ENCODE assay signal across 12 cellular contexts in the genomic region with DNA sequence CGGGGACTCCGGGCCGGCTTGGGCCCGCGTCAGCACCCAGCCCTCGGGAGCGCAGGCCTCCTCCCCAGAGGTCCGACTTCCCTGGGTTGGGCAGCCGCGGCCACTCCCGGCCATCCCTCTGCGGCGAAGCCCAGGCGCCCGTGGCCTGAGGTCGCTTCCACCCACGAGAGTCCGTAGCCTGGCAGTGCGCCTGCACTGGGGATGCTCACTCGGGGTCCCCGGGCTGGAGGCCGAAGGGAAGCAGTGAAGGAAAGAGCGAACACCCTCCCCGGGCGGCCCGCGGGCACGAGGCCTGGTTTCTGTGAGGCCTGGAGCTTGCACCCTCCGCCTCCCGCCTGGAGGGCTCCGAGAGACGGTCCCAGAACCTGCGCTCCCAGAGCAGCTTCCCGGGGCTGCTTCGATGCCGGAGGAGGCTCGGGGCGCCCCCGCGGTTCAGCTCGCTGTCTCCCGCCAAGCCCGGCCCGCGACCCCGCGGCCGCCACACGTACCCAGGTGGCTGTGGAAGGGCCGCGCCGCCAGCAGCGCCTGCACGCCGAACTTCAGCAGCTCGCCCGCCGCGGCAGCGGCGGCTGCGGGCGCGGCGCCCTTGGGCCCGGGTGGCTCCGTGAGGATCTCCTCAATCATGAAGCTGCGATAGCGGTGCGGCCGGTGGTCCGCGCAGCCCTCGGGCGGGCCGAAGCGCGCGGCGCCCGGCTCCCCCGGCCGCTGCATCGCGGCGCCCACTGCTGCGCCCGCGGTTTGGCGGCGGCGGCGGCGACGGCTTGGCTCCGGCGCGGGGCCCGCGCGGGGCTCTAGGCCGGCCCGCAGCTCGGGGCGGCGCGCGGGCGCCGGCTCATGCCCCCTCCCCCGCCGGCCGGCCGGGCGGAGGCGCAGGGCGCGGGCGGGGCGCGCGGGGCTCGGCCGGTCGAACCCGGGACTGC. TPM values are rescaled to one million over a fixed set of nuclear protein-coding genes. Genes with fewer than 3 reads are reported as not detected.
DNase-seq lines count a peak whose midpoint lies in the region; ATAC-seq and TF ChIP-seq lines count a peak whose summit lies in the region.
"Had no signal": no experiment of that assay in that cellular context is flagged by ENCODE, and none has a peak within 500 bp of the region (broad histone marks: within the 10 kb centered on the region; RNA-seq: fewer than 3 reads in every experiment).

A gene with protein sequence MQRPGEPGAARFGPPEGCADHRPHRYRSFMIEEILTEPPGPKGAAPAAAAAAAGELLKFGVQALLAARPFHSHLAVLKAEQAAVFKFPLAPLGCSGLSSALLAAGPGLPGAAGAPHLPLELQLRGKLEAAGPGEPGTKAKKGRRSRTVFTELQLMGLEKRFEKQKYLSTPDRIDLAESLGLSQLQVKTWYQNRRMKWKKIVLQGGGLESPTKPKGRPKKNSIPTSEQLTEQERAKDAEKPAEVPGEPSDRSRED (minus strand): TSS at position 920 of the 920 bp plus-strand sequence. CDS start 209 bp downstream, at position 711.

- CTCF ChIA-PET in Calu3 (lab: Charles Lee): interaction anchor here (0.6 kb wide), 1 partner anchor 539 kb away, joined by 4 read pairs; no protein-coding TSS in a partner anchor

- H3K79me1 ChIP-seq in mesendoderm (ENCODE audit: low read length): no peaks in the 10 kb centered on the region

- no peaks in the 10 kb centered on the region for H3K9me3 Mint-ChIP-seq in activated T-cell treated with anti-CD3 and anti-CD28 coated beads, Interleukin-2, amount 50 U/mL, for 24 hours
- peaks cover 8% of the 10 kb centered on the region for H3K9me3 Mint-ChIP-seq in activated T-helper 2 cell treated with anti-CD3 and anti-CD28 coated beads, Interferon-gamma antibody, Interleukin-2, Interleukin-4, amounts not matched to agents 10 μg/mL and 5 μg/mL and 100 μg/mL, durations not matched to agents 14 hours and 24 hours and 36 hours
- no peaks in the 10 kb centered on the region for H3K9me3 Mint-ChIP-seq in Calu3 (ENCODE audit: low read depth, unreplicated experiment)

- no peaks in the 10 kb centered on the region for H3K9me3 ChIP-seq in testis

- no peak within 1 kb of the TSS for H2BK120ac ChIP-seq in mesendoderm (ENCODE audit: low read depth, low read length)

- no TSS peak for BruUV-seq in Calu3 (replicated peaks; lab: Mats Ljungman, UMichigan)

- no peak within 1 kb of the TSS for H4K5ac ChIP-seq in mesendoderm (ENCODE audit: low read length)

- peaks cover 82% of the 10 kb centered on the region for H3K27me3 Mint-ChIP-seq in activated T-cell treated with anti-CD3 and anti-CD28 coated beads, Interleukin-2, amount 50 U/mL, for 24 hours
- H3K27me3 Mint-ChIP-seq in activated T-helper 2 cell treated with anti-CD3 and anti-CD28 coated beads, Interferon-gamma antibody, Interleukin-2, Interleukin-4, amounts not matched to agents 10 μg/mL and 5 μg/mL and 100 μg/mL, durations not matched to agents 14 hours and 24 hours and 36 hours (ENCODE audit: low read depth): peaks cover 68% of the 10 kb centered on the region
- peaks cover 69% of the 10 kb centered on the region for H3K27me3 Mint-ChIP-seq in Calu3 (ENCODE audit: unreplicated experiment)

- H4K8ac ChIP-seq in mesendoderm (ENCODE audit: low read depth, low read length): no peak within 1 kb of the TSS

- peak within 1 kb of the TSS; percentile 8 for H3K4me3 ChIP-seq in mesendoderm (ENCODE audit: low read length)
- H3K4me3 ChIP-seq in testis: peak within 1 kb of the TSS; percentile 9 to 34
- H3K4me3 ChIP-seq: K562 had no signal

- peak within 1 kb of the TSS; percentile 62 for H3K4me3 Mint-ChIP-seq in activated T-cell treated with anti-CD3 and anti-CD28 coated beads, Interleukin-2, amount 50 U/mL, for 24 hours
- peak within 1 kb of the TSS; percentile 79 for H3K4me3 Mint-ChIP-seq in activated T-helper 2 cell treated with anti-CD3 and anti-CD28 coated beads, Interferon-gamma antibody, Interleukin-2, Interleukin-4, amounts not matched to agents 10 μg/mL and 5 μg/mL and 100 μg/mL, durations not matched to agents 14 hours and 24 hours and 36 hours (ENCODE audit: low read depth)
- H3K4me3 Mint-ChIP-seq in Calu3 (ENCODE audit: low read depth, unreplicated experiment): no peak within 1 kb of the TSS

- no peak within 1 kb of the TSS for H3K4ac ChIP-seq in mesendoderm (ENCODE audit: low read depth, low read length)

- no peaks in the 10 kb centered on the region for H3K36me3 Mint-ChIP-seq in activated T-cell treated with anti-CD3 and anti-CD28 coated beads, Interleukin-2, amount 50 U/mL, for 24 hours (ENCODE audit: low read depth)
- H3K36me3 Mint-ChIP-seq in activated T-helper 2 cell treated with anti-CD3 and anti-CD28 coated beads, Interferon-gamma antibody, Interleukin-2, Interleukin-4, amounts not matched to agents 10 μg/mL and 5 μg/mL and 100 μg/mL, durations not matched to agents 14 hours and 24 hours and 36 hours (ENCODE audit: low read depth): peaks cover 10% of the 10 kb centered on the region
- no peaks in the 10 kb centered on the region for H3K36me3 Mint-ChIP-seq in Calu3 (ENCODE audit: insufficient read depth, unreplicated experiment)

- peaks cover 56% of the 10 kb centered on the region for H3K4me1 Mint-ChIP-seq in activated T-cell treated with anti-CD3 and anti-CD28 coated beads, Interleukin-2, amount 50 U/mL, for 24 hours (ENCODE audit: low read depth)
- peaks cover 35% of the 10 kb centered on the region for H3K4me1 Mint-ChIP-seq in activated T-helper 2 cell treated with anti-CD3 and anti-CD28 coated beads, Interferon-gamma antibody, Interleukin-2, Interleukin-4, amounts not matched to agents 10 μg/mL and 5 μg/mL and 100 μg/mL, durations not matched to agents 14 hours and 24 hours and 36 hours (ENCODE audit: low read depth)
- no peaks in the 10 kb centered on the region for H3K4me1 Mint-ChIP-seq in Calu3 (ENCODE audit: low read depth, unreplicated experiment)

- TF ChIP-seq CTCF in testis (IDR thresholded peaks at IDR 0.05) (no peak), Calu3 (IDR thresholded peaks at IDR 0.05; ENCODE audit: unreplicated experiment) (no peak)

- peak; percentile 48 for DNase-seq in activated T-cell treated with anti-CD3 and anti-CD28 coated beads, Interleukin-2, amount 50 U/mL, for 24 hours
- DNase-seq in activated T-cell treated with anti-CD3 and anti-CD28 coated beads for 4 hours (no peak), mesendoderm (no peak), testis (no peak), Calu3 (no peak)
- DNase-seq in activated T-helper 2 cell treated with anti-CD3 and anti-CD28 coated beads, Interferon-gamma antibody, Interleukin-2, Interleukin-4, amounts not matched to agents 10 μg/mL and 5 μg/mL and 100 μg/mL, durations not matched to agents 14 hours and 24 hours and 36 hours (ENCODE audit: low spot score): no peak
- DNase-seq: kidney, SIG-M5 had no signal

- H3K27me3 ChIP-seq in mesendoderm (ENCODE audit: insufficient read depth, low read length, poor library complexity) (peaks cover 66% of the 10 kb centered on the region), testis (no peaks in the 10 kb centered on the region)

- no peak within 1 kb of the TSS for H2AK5ac ChIP-seq in mesendoderm (ENCODE audit: low read length)

- no peak for TF ChIP-seq POLR2A in testis (IDR thresholded peaks at IDR 0.05)

- no peak within 1 kb of the TSS for H3K18ac ChIP-seq in mesendoderm (ENCODE audit: low read length)

- intact Hi-C loops in activated T-helper 2 cell treated with anti-CD3 and anti-CD28 coated beads, Interferon-gamma antibody, Interleukin-2, Interleukin-4, amounts not matched to agents 10 μg/mL and 5 μg/mL and 100 μg/mL, durations not matched to agents 14 hours and 24 hours and 36 hours (cut with micrococcal nuclease): no loop called here
- intact Hi-C loops in testis (cut with DNase I; ENCODE audit: low total_unique reads) (no loop called here), Calu3 (cut with micrococcal nuclease; ENCODE audit: unreplicated experiment) (no loop called here)

- H3K27ac ChIP-seq in mesendoderm (ENCODE audit: low read depth, low read length) (no peak within 1 kb of the TSS), testis (no peak within 1 kb of the TSS)

- H3K79me2 ChIP-seq in mesendoderm (ENCODE audit: control insufficient read depth, insufficient read depth, low read length): no peaks in the 10 kb centered on the region

- peak within 1 kb of the TSS; percentile 94 for H3K23ac ChIP-seq in mesendoderm (ENCODE audit: low read length)

- H3K9ac ChIP-seq in mesendoderm (ENCODE audit: low read length): peak within 1 kb of the TSS; percentile 44

- H2BK15ac ChIP-seq in mesendoderm (replicated peaks; ENCODE audit: low read depth): no peak within 1 kb of the TSS

- ATAC-seq in HG02870 (IDR thresholded peaks at IDR 0.05; ENCODE audit: unreplicated experiment) (no peak), GM21619 (IDR thresholded peaks at IDR 0.05; ENCODE audit: unreplicated experiment) (no peak)
- ATAC-seq: K562 had no signal

- no peak within 1 kb of the TSS for H2BK5ac ChIP-seq in mesendoderm (ENCODE audit: low read length)

- H3K36me3 ChIP-seq in mesendoderm (ENCODE audit: control insufficient read depth, insufficient read depth, low read length) (no peaks in the 10 kb centered on the region), testis (ENCODE audit: low read depth, missing control alignments) (no peaks in the 10 kb centered on the region)

- H3K56ac ChIP-seq in mesendoderm (ENCODE audit: low read length): peak within 1 kb of the TSS; percentile 86

- WGBS in mesendoderm (ENCODE audit: extremely low coverage, insufficient coverage, low lambda C conversion rate): no CpG with 5 or more reads among the region's 126 CpGs
- 11% methylated on average over 47 of the region's 126 CpGs; no CpG with 5 or more reads in 1 of the 2 donors for WGBS in testis, 2 donors

- peak within 1 kb of the TSS; percentile 31 for H3K27ac Mint-ChIP-seq in activated T-cell treated with anti-CD3 and anti-CD28 coated beads, Interleukin-2, amount 50 U/mL, for 24 hours
- no peak within 1 kb of the TSS for H3K27ac Mint-ChIP-seq in activated T-helper 2 cell treated with anti-CD3 and anti-CD28 coated beads, Interferon-gamma antibody, Interleukin-2, Interleukin-4, amounts not matched to agents 10 μg/mL and 5 μg/mL and 100 μg/mL, durations not matched to agents 14 hours and 24 hours and 36 hours
- no peak within 1 kb of the TSS for H3K27ac Mint-ChIP-seq in Calu3 (ENCODE audit: unreplicated experiment)

- H3K4me1 ChIP-seq in mesendoderm (ENCODE audit: control insufficient read depth, low read depth, low read length) (peaks cover 7% of the 10 kb centered on the region), testis (peaks cover 44% of the 10 kb centered on the region)

- H3K4me2 ChIP-seq in mesendoderm (ENCODE audit: low read length): peak within 1 kb of the TSS; percentile 53

RNA-seq across cellular contexts. Expression of the gene that starts here (rescaled TPM):
- total RNA-seq in activated T-helper 2 cell treated with anti-CD3 and anti-CD28 coated beads, Interferon-gamma antibody, Interleukin-2, Interleukin-4, amounts not matched to agents 10 μg/mL and 5 μg/mL and 100 μg/mL, durations not matched to agents 14 hours and 24 hours and 36 hours: 0.52 and 0.83 TPM in 2 replicates
- polyA plus RNA-seq in mesendoderm (2013, experiment 1 of 2): 4.1 TPM
- 3.7 TPM for polyA plus RNA-seq in mesendoderm (2013, experiment 2 of 2)
- total RNA-seq in testis (1 to 10 TPM; 3.7 to 8.6 TPM), Calu3 (2022) (not detected in 2 replicates)
- polyA plus RNA-seq in testis (ENCODE audit: insufficient read depth, low read depth, low replicate concordance): 3.7 TPM
- total RNA-seq: kidney had no signal
- polyA plus RNA-seq: aorta, K562 had no signal
